Comparison of ENCODE assay signal across 8 cellular contexts in genomic region chr20:44886276-44886671, GRCh38. TPM values are rescaled to one million over a fixed set of nuclear protein-coding genes. Genes with fewer than 3 reads are reported as not detected.
A peak's percentile ranks its signal among the peaks of the same experiment; 100 is the strongest.
DNase-seq lines count a peak whose midpoint lies in the region; ATAC-seq and TF ChIP-seq lines count a peak whose summit lies in the region.

No MANE protein-coding gene starts in this region.

- intact Hi-C loops in ovary (cut with DNase I), result loop anchor here in 1 of 4 donors (10.0 kb wide), 1 partner anchor 69 kb away; no protein-coding TSS in a partner anchor

- H3K36me3 ChIP-seq in DND-41 (ENCODE audit: insufficient read depth, low read length) (peaks cover 24% of the 10 kb centered on the region), OCI-LY1 (ENCODE audit: insufficient read depth, low read length) (peaks cover 31% of the 10 kb centered on the region), ovary (no peaks in the 10 kb centered on the region)

- no peak for TF ChIP-seq POLR2A in ovary (IDR thresholded peaks at IDR 0.05)

- H3K27ac Mint-ChIP-seq in endothelial cell (ENCODE audit: unreplicated experiment), result peak overlapping the region; percentile 96

- no peak for TF ChIP-seq EP300 in ovary (IDR thresholded peaks at IDR 0.05)

- DNase-seq in DND-41 (no peak), endothelial cell (ENCODE audit: low spot score) (no peak), ovary (no peak), hepatic stellate cell (ENCODE audit: low spot score) (no peak), NCI-H446 treated with DMSO at 0.1 percent for 48 hours (lab: John Stamatoyannopoulos, UW) (no peak), NCI-H2107 (lab: John Stamatoyannopoulos, UW) (no peak), NCI-H526 (lab: John Stamatoyannopoulos, UW) (no peak)

- peaks cover 28% of the 10 kb centered on the region for H3K4me1 Mint-ChIP-seq in endothelial cell (ENCODE audit: unreplicated experiment)

- H3K4me2 ChIP-seq in DND-41 (ENCODE audit: insufficient read depth, low read length) (peak overlapping the region; percentile 79), OCI-LY1 (ENCODE audit: low read length) (peak overlapping the region; percentile 92)

- peaks cover 64% of the 10 kb centered on the region for H3K79me2 ChIP-seq in DND-41 (ENCODE audit: insufficient read depth, low read length)
- peaks cover 56% of the 10 kb centered on the region for H3K79me2 ChIP-seq in OCI-LY1 (ENCODE audit: insufficient read depth, low read length)

- H2AFZ ChIP-seq in DND-41 (ENCODE audit: low read depth, low read length) (peak overlapping the region; percentile 81; the same call in 1 of the 2 replicates), OCI-LY1 (ENCODE audit: low read length) (no peak overlapping the region)

- H3K9me3 Mint-ChIP-seq in endothelial cell (ENCODE audit: unreplicated experiment), result no peaks in the 10 kb centered on the region

- TF ChIP-seq CTCF in DND-41 (IDR thresholded peaks at IDR 0.05; ENCODE audit: borderline replicate concordance, extremely low read depth, low read length, poor library complexity, severe bottlenecking), result no peak
- TF ChIP-seq CTCF in OCI-LY1 (IDR thresholded peaks at IDR 0.05; ENCODE audit: low read length), result no peak
- TF ChIP-seq CTCF in endothelial cell (IDR thresholded peaks at IDR 0.05; ENCODE audit: unreplicated experiment), result no peak
- no peak for TF ChIP-seq CTCF in ovary (IDR thresholded peaks at IDR 0.05)

- H3K27me3 Mint-ChIP-seq in endothelial cell (ENCODE audit: unreplicated experiment), result peaks cover 5% of the 10 kb centered on the region

- H3K36me3 Mint-ChIP-seq in endothelial cell (ENCODE audit: low read depth, unreplicated experiment), result peaks cover 7% of the 10 kb centered on the region

- H3K27ac ChIP-seq in DND-41 (ENCODE audit: low read length) (peak overlapping the region; percentile 93), OCI-LY1 (ENCODE audit: low read depth, low read length, poor library complexity, severe bottlenecking) (peak overlapping the region; percentile 73), ovary (peak overlapping the region; percentile 46 to 83)

- H3F3A ChIP-seq in OCI-LY1 (ENCODE audit: insufficient read depth, low read length), result no peaks in the 10 kb centered on the region

- H4K20me1 ChIP-seq in DND-41 (ENCODE audit: insufficient read depth, low read length) (peaks cover 53% of the 10 kb centered on the region), OCI-LY1 (ENCODE audit: insufficient read depth, low read length) (no peaks in the 10 kb centered on the region)

- H3K9me3 ChIP-seq in DND-41 (ENCODE audit: insufficient read depth, low read length, severe bottlenecking) (no peaks in the 10 kb centered on the region), OCI-LY1 (ENCODE audit: low read length) (no peaks in the 10 kb centered on the region), ovary (no peaks in the 10 kb centered on the region)

- H3K4me3 Mint-ChIP-seq in endothelial cell (ENCODE audit: unreplicated experiment), result peak overlapping the region; percentile 99

- ATAC-seq in DND-41 (ENCODE audit: insufficient read depth, low read depth), result no peak

- H3K9me2 ChIP-seq in OCI-LY1 (ENCODE audit: low read depth, low read length), result no peaks in the 10 kb centered on the region

- peaks cover 48% of the 10 kb centered on the region for H3K4me1 ChIP-seq in DND-41 (ENCODE audit: insufficient read depth, low read length)
- peaks cover 47% of the 10 kb centered on the region for H3K4me1 ChIP-seq in OCI-LY1 (ENCODE audit: insufficient read depth, low read length, severe bottlenecking)
- H3K4me1 ChIP-seq in ovary (ENCODE audit: insufficient read depth), result peaks cover 2% of the 10 kb centered on the region

- H3K9ac ChIP-seq in DND-41 (ENCODE audit: low read depth, low read length), result peak overlapping the region; percentile 97
- H3K9ac ChIP-seq in OCI-LY1 (ENCODE audit: low read length), result peak overlapping the region; percentile 95

- H3K27me3 ChIP-seq in DND-41 (ENCODE audit: insufficient read depth, low read length, poor library complexity) (no peaks in the 10 kb centered on the region), OCI-LY1 (ENCODE audit: insufficient read depth, low read length) (no peaks in the 10 kb centered on the region), ovary (no peaks in the 10 kb centered on the region)

- 0 to 1% (median 1%) methylated on average over 9 of the region's 9 CpGs for WGBS in ovary, 3 donors

- H3K4me3 ChIP-seq in DND-41 (ENCODE audit: low read depth in 1 of 2, low read length in 2 of 2), result peak overlapping the region; percentile 76 to 78
- H3K4me3 ChIP-seq in OCI-LY1 (ENCODE audit: low read depth, low read length, poor library complexity, severe bottlenecking), result peak overlapping the region; percentile 99
- peak overlapping the region; percentile 100 for H3K4me3 ChIP-seq in ovary

RNA-seq across cellular contexts. Expression of gene YWHAB, which starts 0.8 kb away (rescaled TPM):
- total RNA-seq in endothelial cell (ENCODE audit: unreplicated experiment), result 183 TPM
- 100 to 1,000 TPM in 5 of 7 donors, 10 to 100 TPM in 2; 55.1 to 153 (median 117) TPM for total RNA-seq in ovary
- polyA plus RNA-seq in ovary, result 100 to 1,000 TPM in 1 of 2 donors, 10 to 100 TPM in 1; 70.1 to 252 TPM

RNA-seq across cellular contexts. Expression of gene PABPC1L, which starts 23.6 kb away (rescaled TPM):
- 17.3 TPM for total RNA-seq in endothelial cell (ENCODE audit: unreplicated experiment)
- 10 to 100 TPM; 17.9 to 34.9 (median 22.9) TPM for total RNA-seq in ovary
- 10 to 100 TPM; 13.3 to 19.0 TPM for polyA plus RNA-seq in ovary
